Comparison of ENCODE assay signal across 26 cellular contexts in the genomic region with DNA sequence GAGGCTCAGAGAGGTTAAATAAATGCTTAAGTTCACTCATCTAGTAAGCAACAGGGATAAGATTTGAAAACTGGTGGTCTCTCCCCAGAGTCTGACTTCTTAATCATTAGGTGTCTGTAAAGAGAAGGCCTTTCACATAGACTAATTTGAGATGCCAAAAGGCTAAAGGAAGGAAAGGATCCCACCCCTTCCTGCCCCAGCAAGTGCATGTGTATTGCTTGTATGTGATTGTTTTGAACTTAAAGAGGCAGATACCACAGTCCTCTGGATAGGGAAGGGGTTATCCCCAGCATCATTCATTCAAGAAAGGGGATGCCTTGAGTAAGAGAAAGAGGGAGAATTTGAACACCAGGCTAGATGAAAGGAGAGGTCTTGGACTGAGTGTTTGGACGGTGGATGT.
DNase-seq lines count a peak whose midpoint lies in the region; ATAC-seq and TF ChIP-seq lines count a peak whose summit lies in the region.
"Had no signal": no experiment of that assay in that cellular context is flagged by ENCODE, and none has a peak within 500 bp of the region (broad histone marks: within the 10 kb centered on the region; RNA-seq: fewer than 3 reads in every experiment).

No MANE protein-coding gene starts in this region.

- no peak overlapping the region for H4K8ac ChIP-seq in mesenchymal stem cell (ENCODE audit: low read length)

- no peak overlapping the region for H2BK5ac ChIP-seq in mesenchymal stem cell (ENCODE audit: low read depth, low read length, poor library complexity, severe bottlenecking)

- no peaks in the 10 kb centered on the region for H3K4me1 Mint-ChIP-seq in stimulated activated effector memory CD8-positive, alpha-beta T cell treated with anti-CD3 and anti-CD28 coated beads, Interleukin-12 subunit alpha, Interleukin-12 subunit beta, amount 100 ng/mL, for 72 hours
- H3K4me1 Mint-ChIP-seq: activated CD4-positive, alpha-beta memory T cell treated with anti-CD3 and anti-CD28 coated beads, Interleukin-2, amount 10 ng/mL, durations not matched to agents 7 days and 5 days; CD4-positive, alpha-beta memory T cell; immature natural killer cell; naive B cell had no signal

- H2AK5ac ChIP-seq in mesenchymal stem cell (ENCODE audit: low read length, severe bottlenecking) = peak overlapping the region; percentile 65

- 30 to 54% (median 34%) methylated on average over 1 of the region's 1 CpG for WGBS in heart left ventricle, 4 donors
- WGBS in mesenchymal stem cell = no CpG with 5 or more reads among the region's 1 CpG
- 59 to 84% (median 79%) methylated on average over 1 of the region's 1 CpG for WGBS in spleen, 5 donors

- no peak overlapping the region for H3K4me3 ChIP-seq in heart left ventricle
- no peak overlapping the region for H3K4me3 ChIP-seq in SJSA1
- peak overlapping the region in 1 of 2 experiments; percentile 27 for H3K4me3 ChIP-seq in mesenchymal stem cell (ENCODE audit: insufficient read depth in 1 of 2, low read depth in 1 of 2, low read length in 2 of 2)
- no peak overlapping the region for H3K4me3 ChIP-seq in spleen
- H3K4me3 ChIP-seq: testis, vagina had no signal

- H3K4me3 Mint-ChIP-seq in stimulated activated effector memory CD8-positive, alpha-beta T cell treated with anti-CD3 and anti-CD28 coated beads, Interleukin-12 subunit alpha, Interleukin-12 subunit beta, amount 100 ng/mL, for 72 hours = no peak overlapping the region
- H3K4me3 Mint-ChIP-seq: activated CD4-positive, alpha-beta memory T cell treated with anti-CD3 and anti-CD28 coated beads, Interleukin-2, amount 10 ng/mL, durations not matched to agents 7 days and 5 days; activated T-helper 1 cell treated with anti-CD3 and anti-CD28 coated beads, Interleukin-12 subunit alpha, Interleukin-12 subunit beta, Interleukin-2, Interleukin-4 antibody, amounts not matched to agents 30 ng/mL and 10 ng/mL and 1 ng/mL, durations not matched to agents 14 hours and 24 hours and 36 hours; CD4-positive, alpha-beta memory T cell; immature natural killer cell; mesothelial cell of epicardium had no signal

- H3K9me3 ChIP-seq in heart left ventricle = no peaks in the 10 kb centered on the region
- H3K9me3 ChIP-seq in SJSA1 (replicated peaks) = no peaks in the 10 kb centered on the region
- H3K9me3 ChIP-seq in mesenchymal stem cell (ENCODE audit: control insufficient read depth, low read length) = no peaks in the 10 kb centered on the region
- no peaks in the 10 kb centered on the region for H3K9me3 ChIP-seq in spleen
- H3K9me3 ChIP-seq: testis, vagina had no signal

- peak overlapping the region in 1 of 2 experiments; percentile 84 for H3K4ac ChIP-seq in mesenchymal stem cell (ENCODE audit: low read depth in 1 of 2, low read length in 2 of 2)

- DNase-seq in heart left ventricle (no peak), Right ventricle myocardium inferior (ENCODE audit: missing footprints) (no peak), SJSA1 (ENCODE audit: low read depth in 1 of 2, low spot score in 2 of 2) (no peak), mesenchymal stem cell (no peak), spleen (no peak), epidermal melanocyte (ENCODE audit: insufficient read length, low spot score) (no peak), NCI-H748 (lab: John Stamatoyannopoulos, UW; ENCODE audit: unreplicated experiment) (no peak)
- DNase-seq in stimulated activated effector memory CD8-positive, alpha-beta T cell treated with anti-CD3 and anti-CD28 coated beads, Interleukin-12 subunit alpha, Interleukin-12 subunit beta, amount 100 ng/mL, for 72 hours (ENCODE audit: low spot score in 2 of 2) = no peak
- DNase-seq: activated CD4-positive, alpha-beta memory T cell treated with anti-CD3 and anti-CD28 coated beads, Interleukin-2, amount 10 ng/mL, durations not matched to agents 7 days and 5 days; activated CD8-positive, alpha-beta memory T cell treated with anti-CD3 and anti-CD28 coated beads, Interleukin-2, amount 50 U/mL, for 4 hours; activated naive CD4-positive, alpha-beta T cell treated with Interleukin-2 at 50 U/mL for 16 hours; CD4-positive, alpha-beta memory T cell; hypothalamus; immature natural killer cell; naive B cell; NCI-H2029 treated with DMSO at 0.1 percent for 48 hours; NCI-H526; NK-92 treated with Interleukin-12 subunit alpha and Interleukin-12 subunit beta, amount 100 ng/mL, for 24 hours; nucleus accumbens; SHP77; stimulated activated naive CD4-positive, alpha-beta T cell treated with Interleukin-2 at 50 U/mL for 16 hours; T-helper 2 cell; testis had no signal

- H3K18ac ChIP-seq in mesenchymal stem cell (ENCODE audit: low read depth in 1 of 2, low read length in 2 of 2) = peak overlapping the region; percentile 5 to 7

- no peak overlapping the region for H2AFZ ChIP-seq in mesenchymal stem cell (ENCODE audit: low read depth, low read length)

- H3K79me1 ChIP-seq in mesenchymal stem cell (replicated peaks; ENCODE audit: low read length, poor library complexity, severe bottlenecking) = peaks cover 2% of the 10 kb centered on the region

- H3K23ac ChIP-seq in mesenchymal stem cell (ENCODE audit: low read length in 2 of 2) = no peak overlapping the region

- no peak overlapping the region for H3K9ac ChIP-seq in mesenchymal stem cell (ENCODE audit: low read length)

- H3K14ac ChIP-seq in mesenchymal stem cell (ENCODE audit: low read length in 2 of 2) = no peak overlapping the region

- H3K27me3 ChIP-seq in heart left ventricle (no peaks in the 10 kb centered on the region), SJSA1 (replicated peaks) (no peaks in the 10 kb centered on the region), mesenchymal stem cell (ENCODE audit: control insufficient read depth in 1 of 2, insufficient read depth in 1 of 2, low read length in 2 of 2) (no peaks in the 10 kb centered on the region), spleen (replicated peaks in 1 of 7) (no peaks in the 10 kb centered on the region)
- H3K27me3 ChIP-seq: testis, vagina had no signal

- H2BK12ac ChIP-seq in mesenchymal stem cell (ENCODE audit: low read length in 2 of 2) = peak overlapping the region; percentile 3 to 65

- TF ChIP-seq POLR2A in heart left ventricle (IDR thresholded peaks at IDR 0.05) (no peak), spleen (IDR thresholded peaks at IDR 0.05) (no peak)

- no peak overlapping the region for H3K27ac Mint-ChIP-seq in stimulated activated effector memory CD8-positive, alpha-beta T cell treated with anti-CD3 and anti-CD28 coated beads, Interleukin-12 subunit alpha, Interleukin-12 subunit beta, amount 100 ng/mL, for 72 hours
- H3K27ac Mint-ChIP-seq: activated CD4-positive, alpha-beta memory T cell treated with anti-CD3 and anti-CD28 coated beads, Interleukin-2, amount 10 ng/mL, durations not matched to agents 7 days and 5 days; activated T-helper 1 cell treated with anti-CD3 and anti-CD28 coated beads, Interleukin-12 subunit alpha, Interleukin-12 subunit beta, Interleukin-2, Interleukin-4 antibody, amounts not matched to agents 30 ng/mL and 10 ng/mL and 1 ng/mL, durations not matched to agents 14 hours and 24 hours and 36 hours; CD4-positive, alpha-beta memory T cell; immature natural killer cell; mesothelial cell of epicardium had no signal

- peak overlapping the region; percentile 17 for H2BK15ac ChIP-seq in mesenchymal stem cell (ENCODE audit: low read depth, poor library complexity, severe bottlenecking)

- intact Hi-C loops in heart left ventricle (cut with DNase I) = loop anchor here in 2 of 10 donors (2.0 to 10.0 kb wide), 2 partner anchors 88 to 196 kb away; a partner anchor contains a TSS
- intact Hi-C loops in Right ventricle myocardium inferior (cut with DNase I) = loop anchor here (2.0 to 10.0 kb wide), 3 partner anchors 60 to 286 kb away; no protein-coding TSS in a partner anchor
- intact Hi-C loops in spleen (cut with DNase I; ENCODE audit: low total_unique reads) = no loop called here

- H3K36me3 ChIP-seq in heart left ventricle (no peaks in the 10 kb centered on the region), SJSA1 (no peaks in the 10 kb centered on the region), mesenchymal stem cell (ENCODE audit: control insufficient read depth in 1 of 2, insufficient read depth in 2 of 2, low read depth in 1 of 2, low read length in 2 of 2) (no peaks in the 10 kb centered on the region), spleen (no peaks in the 10 kb centered on the region)
- H3K36me3 ChIP-seq: vagina had no signal

- no peaks in the 10 kb centered on the region for H3K36me3 Mint-ChIP-seq in stimulated activated effector memory CD8-positive, alpha-beta T cell treated with anti-CD3 and anti-CD28 coated beads, Interleukin-12 subunit alpha, Interleukin-12 subunit beta, amount 100 ng/mL, for 72 hours
- H3K36me3 Mint-ChIP-seq: CD4-positive, alpha-beta memory T cell; immature natural killer cell; mesothelial cell of epicardium; naive B cell had no signal

- peaks cover 0 to 44% (median 22%) of the 10 kb centered on the region in 12 donors for H3K4me1 ChIP-seq in heart left ventricle
- peaks cover 55% of the 10 kb centered on the region for H3K4me1 ChIP-seq in SJSA1 (replicated peaks)
- peaks cover 3% of the 10 kb centered on the region for H3K4me1 ChIP-seq in mesenchymal stem cell (ENCODE audit: control insufficient read depth, insufficient read depth, low read depth, low read length)
- peaks cover 5 to 32% (median 17%) of the 10 kb centered on the region in 6 donors for H3K4me1 ChIP-seq in spleen
- H3K4me1 ChIP-seq: testis had no signal

- H4K91ac ChIP-seq in mesenchymal stem cell (ENCODE audit: low read length) = peak overlapping the region; percentile 43

- no peaks in the 10 kb centered on the region for H3K9me3 Mint-ChIP-seq in stimulated activated effector memory CD8-positive, alpha-beta T cell treated with anti-CD3 and anti-CD28 coated beads, Interleukin-12 subunit alpha, Interleukin-12 subunit beta, amount 100 ng/mL, for 72 hours
- H3K9me3 Mint-ChIP-seq: activated CD4-positive, alpha-beta memory T cell treated with anti-CD3 and anti-CD28 coated beads, Interleukin-2, amount 10 ng/mL, durations not matched to agents 7 days and 5 days; activated T-helper 1 cell treated with anti-CD3 and anti-CD28 coated beads, Interleukin-12 subunit alpha, Interleukin-12 subunit beta, Interleukin-2, Interleukin-4 antibody, amounts not matched to agents 30 ng/mL and 10 ng/mL and 1 ng/mL, durations not matched to agents 14 hours and 24 hours and 36 hours; CD4-positive, alpha-beta memory T cell; mesothelial cell of epicardium; naive B cell had no signal

- ATAC-seq in heart left ventricle (peak in 3 of 4 donors; percentile 40 to 54 (median 43)), Right ventricle myocardium inferior (no peak)
- no peak for ATAC-seq in stimulated activated effector memory CD8-positive, alpha-beta T cell treated with anti-CD3 and anti-CD28 coated beads, Interleukin-12 subunit alpha, Interleukin-12 subunit beta, amount 100 ng/mL, for 72 hours

- no peak for TF ChIP-seq CTCF in heart left ventricle (IDR thresholded peaks at IDR 0.05)
- no peak for TF ChIP-seq CTCF in spleen (IDR thresholded peaks at IDR 0.05 in 8 of 11, conservative IDR thresholded peaks at IDR 0.05 in 3 of 11)

- peak overlapping the region in 10 of 12 donors; percentile 19 to 84 (median 66) for H3K27ac ChIP-seq in heart left ventricle
- H3K27ac ChIP-seq in SJSA1 = peak overlapping the region; percentile 96
- no peak overlapping the region for H3K27ac ChIP-seq in mesenchymal stem cell (ENCODE audit: low read length, poor library complexity, severe bottlenecking)
- H3K27ac ChIP-seq in spleen = peak overlapping the region in 5 of 8 donors; percentile 4 to 74 (median 39)

- no peak overlapping the region for H3K4me2 ChIP-seq in mesenchymal stem cell (ENCODE audit: low read length, poor library complexity, severe bottlenecking)

- H2BK120ac ChIP-seq in mesenchymal stem cell (ENCODE audit: low read depth, low read length) = no peak overlapping the region

Comparison
In these comparisons a context has a peak if more than half of its experiments do, and no peak if none do; other contexts are left out.
1. ATAC-seq: peak in heart left ventricle (3 of 4); none in Right ventricle myocardium inferior (single experiment) and stimulated activated effector memory CD8-positive, alpha-beta T cell treated with anti-CD3 and anti-CD28 coated beads, Interleukin-12 subunit alpha, Interleukin-12 subunit beta, amount 100 ng/mL, for 72 hours (single experiment).